In genomic region chr16:85353839-85354622, GRCh38 we compare ENCODE assay signal across 12 cellular contexts.
A peak's percentile ranks its signal among the peaks of the same experiment; 100 is the strongest.
DNase-seq lines count a peak whose midpoint lies in the region; ATAC-seq, FAIRE-seq and TF ChIP-seq lines count a peak whose summit lies in the region.
"Had no signal": no experiment of that assay in that cellular context is flagged by ENCODE, and none has a peak within 500 bp of the region (broad histone marks: within the 10 kb centered on the region; RNA-seq: fewer than 3 reads in every experiment).

No MANE protein-coding gene starts in this region.

- no peaks in the 10 kb centered on the region for H3K9me3 ChIP-seq in stomach
- H3K9me3 ChIP-seq: body of pancreas, thoracic aorta had no signal

- no peaks in the 10 kb centered on the region for H3K36me3 ChIP-seq in stomach
- H3K36me3 ChIP-seq: thoracic aorta had no signal

- peak overlapping the region in 4 of 5 donors; percentile 43 to 67 (median 57) for H3K27ac ChIP-seq in stomach
- H3K27ac ChIP-seq: body of pancreas, thoracic aorta had no signal

- DNase-seq in HFF-Myc (ENCODE audit: extremely low read depth, low read depth) (no peak), left colon (peak; percentile 52 to 72), stomach (peak; percentile 82), OCI-M2 (lab: John Stamatoyannopoulos, UW; ENCODE audit: unreplicated experiment) (no peak), frontal cortex (ENCODE audit: low spot score in 2 of 2) (no peak)
- DNase-seq: activated CD4-positive, alpha-beta T cell treated with anti-CD3 and anti-CD28 coated beads for 4 hours; body of pancreas; endodermal cell had no signal

- ATAC-seq in SK-N-SH treated with all-trans-retinoic acid at 6 μM for 48 hours = peak; percentile 6; the same call in 2 of the 3 replicates
- ATAC-seq in left colon = peak; percentile 66
- no peak for ATAC-seq in GM18519 (IDR thresholded peaks at IDR 0.05; ENCODE audit: low FRiP score, unreplicated experiment)
- no peak for ATAC-seq in GM18498 (IDR thresholded peaks at IDR 0.05; ENCODE audit: unreplicated experiment)
- ATAC-seq: body of pancreas had no signal

- intact Hi-C loops in left colon (cut with DNase I, micrococcal nuclease) = no loop called here
- intact Hi-C loops in stomach (cut with DNase I; ENCODE audit: low total_unique reads) = no loop called here

- TF ChIP-seq CTCF in HFF-Myc (IDR thresholded peaks at IDR 0.05; ENCODE audit: low read depth, low read length, missing control alignments) (no peak), stomach (IDR thresholded peaks at IDR 0.05) (no peak)

- no peak for TF ChIP-seq POLR2A in stomach (IDR thresholded peaks at IDR 0.05)

- peaks cover 32 to 77% (median 67%) of the 10 kb centered on the region in 4 donors for H3K4me1 ChIP-seq in stomach

- H3K4me3 ChIP-seq in HFF-Myc (replicated peaks; ENCODE audit: low read depth, low read length) (peak overlapping the region; percentile 21), stomach (no peak overlapping the region)
- H3K4me3 ChIP-seq: body of pancreas, thoracic aorta had no signal

- no peak for TF ChIP-seq EP300 in stomach (IDR thresholded peaks at IDR 0.05)

- no peaks in the 10 kb centered on the region for H3K27me3 ChIP-seq in stomach
- H3K27me3 ChIP-seq: body of pancreas had no signal

- no peak for FAIRE-seq in frontal cortex (lab: Jason Lieb, UNC)

- WGBS in stomach, 5 donors = 32 to 65% (median 52%) methylated on average over 14 of the region's 14 CpGs

TF ChIP-seq in SK-N-SH treated with all-trans-retinoic acid at 6 μM for 48 hours, 23 proteins besides CTCF, POLR2A, EP300 and RAD21:
- TF ChIP-seq ZFP3 (CRISPR knock-in tag; IDR thresholded peaks at IDR 0.05) (no peak), PPARA (CRISPR knock-in tag; IDR thresholded peaks at IDR 0.05; ENCODE audit: borderline replicate concordance) (no peak), CREB5 (CRISPR knock-in tag; IDR thresholded peaks at IDR 0.05; ENCODE audit: low read depth) (no peak), TCF4 (CRISPR knock-in tag; IDR thresholded peaks at IDR 0.05; ENCODE audit: borderline replicate concordance) (no peak), RARB (CRISPR knock-in tag; IDR thresholded peaks at IDR 0.05) (no peak), ZNF565 (CRISPR knock-in tag; conservative IDR thresholded peaks at IDR 0.05; ENCODE audit: low read depth) (no peak), ZFP30 (CRISPR knock-in tag; IDR thresholded peaks at IDR 0.05) (no peak)
- TF ChIP-seq, protein P1, sequence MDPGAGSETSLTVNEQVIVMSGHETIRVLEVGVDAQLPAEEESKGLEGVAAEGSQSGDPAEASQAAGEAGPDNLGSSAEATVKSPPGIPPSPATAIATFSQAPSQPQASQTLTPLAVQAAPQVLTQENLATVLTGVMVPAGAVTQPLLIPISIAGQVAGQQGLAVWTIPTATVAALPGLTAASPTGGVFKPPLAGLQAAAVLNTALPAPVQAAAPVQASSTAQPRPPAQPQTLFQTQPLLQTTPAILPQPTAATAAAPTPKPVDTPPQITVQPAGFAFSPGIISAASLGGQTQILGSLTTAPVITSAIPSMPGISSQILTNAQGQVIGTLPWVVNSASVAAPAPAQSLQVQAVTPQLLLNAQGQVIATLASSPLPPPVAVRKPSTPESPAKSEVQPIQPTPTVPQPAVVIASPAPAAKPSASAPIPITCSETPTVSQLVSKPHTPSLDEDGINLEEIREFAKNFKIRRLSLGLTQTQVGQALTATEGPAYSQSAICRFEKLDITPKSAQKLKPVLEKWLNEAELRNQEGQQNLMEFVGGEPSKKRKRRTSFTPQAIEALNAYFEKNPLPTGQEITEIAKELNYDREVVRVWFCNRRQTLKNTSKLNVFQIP (CRISPR knock-in tag; IDR thresholded peaks at IDR 0.05; ENCODE audit: borderline replicate concordance, low read depth) = no peak
- TF ChIP-seq, protein P2, sequence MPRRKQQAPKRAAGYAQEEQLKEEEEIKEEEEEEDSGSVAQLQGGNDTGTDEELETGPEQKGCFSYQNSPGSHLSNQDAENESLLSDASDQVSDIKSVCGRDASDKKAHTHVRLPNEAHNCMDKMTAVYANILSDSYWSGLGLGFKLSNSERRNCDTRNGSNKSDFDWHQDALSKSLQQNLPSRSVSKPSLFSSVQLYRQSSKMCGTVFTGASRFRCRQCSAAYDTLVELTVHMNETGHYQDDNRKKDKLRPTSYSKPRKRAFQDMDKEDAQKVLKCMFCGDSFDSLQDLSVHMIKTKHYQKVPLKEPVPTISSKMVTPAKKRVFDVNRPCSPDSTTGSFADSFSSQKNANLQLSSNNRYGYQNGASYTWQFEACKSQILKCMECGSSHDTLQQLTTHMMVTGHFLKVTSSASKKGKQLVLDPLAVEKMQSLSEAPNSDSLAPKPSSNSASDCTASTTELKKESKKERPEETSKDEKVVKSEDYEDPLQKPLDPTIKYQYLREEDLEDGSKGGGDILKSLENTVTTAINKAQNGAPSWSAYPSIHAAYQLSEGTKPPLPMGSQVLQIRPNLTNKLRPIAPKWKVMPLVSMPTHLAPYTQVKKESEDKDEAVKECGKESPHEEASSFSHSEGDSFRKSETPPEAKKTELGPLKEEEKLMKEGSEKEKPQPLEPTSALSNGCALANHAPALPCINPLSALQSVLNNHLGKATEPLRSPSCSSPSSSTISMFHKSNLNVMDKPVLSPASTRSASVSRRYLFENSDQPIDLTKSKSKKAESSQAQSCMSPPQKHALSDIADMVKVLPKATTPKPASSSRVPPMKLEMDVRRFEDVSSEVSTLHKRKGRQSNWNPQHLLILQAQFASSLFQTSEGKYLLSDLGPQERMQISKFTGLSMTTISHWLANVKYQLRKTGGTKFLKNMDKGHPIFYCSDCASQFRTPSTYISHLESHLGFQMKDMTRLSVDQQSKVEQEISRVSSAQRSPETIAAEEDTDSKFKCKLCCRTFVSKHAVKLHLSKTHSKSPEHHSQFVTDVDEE (CRISPR knock-in tag; IDR thresholded peaks at IDR 0.05) = no peak

Comparison
In these comparisons a context has a peak if more than half of its experiments do, and no peak if none do; other contexts are left out.
1. DNase-seq: peak in left colon (2 of 2) and stomach (single experiment); none in HFF-Myc (single experiment), OCI-M2 (single experiment) and frontal cortex (0 of 2).
2. ATAC-seq: peak in SK-N-SH treated with all-trans-retinoic acid at 6 μM for 48 hours (single experiment) and left colon (single experiment); none in GM18519 (single experiment) and GM18498 (single experiment).